In the genomic region with DNA sequence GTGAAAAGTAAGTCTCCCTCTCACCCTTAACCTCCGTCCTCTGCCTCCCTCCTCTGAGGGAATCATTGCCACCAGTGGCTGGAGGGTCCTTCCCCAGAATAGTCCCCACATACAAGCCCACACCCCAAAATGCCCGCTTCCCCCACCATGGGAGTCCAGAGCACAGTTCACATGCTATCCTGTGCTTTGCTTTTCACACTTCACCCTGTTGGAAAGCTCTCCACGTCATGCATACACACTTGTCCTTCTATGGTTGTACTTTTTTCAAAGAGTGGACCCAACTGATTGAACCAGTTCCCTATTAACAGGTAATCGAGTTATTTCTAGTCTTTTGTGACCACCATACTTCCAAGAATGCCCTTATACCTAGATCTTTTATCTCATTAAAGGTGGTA, we compare ENCODE assay signal across 16 cellular contexts. TPM values are rescaled to one million over a fixed set of nuclear protein-coding genes. Genes with fewer than 3 reads are reported as not detected.
DNase-seq lines count a peak whose midpoint lies in the region; ATAC-seq, FAIRE-seq and TF ChIP-seq lines count a peak whose summit lies in the region.
"Had no signal": no experiment of that assay in that cellular context is flagged by ENCODE, and none has a peak within 500 bp of the region (broad histone marks: within the 10 kb centered on the region; RNA-seq: fewer than 3 reads in every experiment).

No MANE protein-coding gene starts in this region.

- peak overlapping the region; percentile 82 for H3K27ac Mint-ChIP-seq in progenitor cell of endocrine pancreas
- H3K27ac Mint-ChIP-seq in activated naive CD4-positive, alpha-beta T cell treated with anti-CD3 and anti-CD28 coated beads, Interleukin-2, amount 10 ng/mL, durations not matched to agents 7 days and 5 days, result no peak overlapping the region
- H3K27ac Mint-ChIP-seq: CD4-positive, CD25-positive, alpha-beta regulatory T cell; GM23338 had no signal

- H3K4me1 Mint-ChIP-seq in progenitor cell of endocrine pancreas (ENCODE audit: low read depth), result peaks cover 39% of the 10 kb centered on the region
- no peaks in the 10 kb centered on the region for H3K4me1 Mint-ChIP-seq in activated naive CD4-positive, alpha-beta T cell treated with anti-CD3 and anti-CD28 coated beads, Interleukin-2, amount 10 ng/mL, durations not matched to agents 7 days and 5 days
- H3K4me1 Mint-ChIP-seq: CD4-positive, CD25-positive, alpha-beta regulatory T cell had no signal

- TF ChIP-seq EP300 in suprapubic skin (IDR thresholded peaks at IDR 0.05), result no peak

- H3K4me1 ChIP-seq in left ventricle myocardium inferior (peaks cover 48% of the 10 kb centered on the region), kidney (ENCODE audit: control insufficient read depth in 1 of 2, insufficient read depth in 1 of 2, low read depth in 1 of 2, low read length in 2 of 2) (peaks cover 39 to 44% of the 10 kb centered on the region in 2 donors), suprapubic skin (no peaks in the 10 kb centered on the region)

- CTCF ChIA-PET in activated naive CD4-positive, alpha-beta T cell treated with anti-CD3 and anti-CD28 coated beads, Interleukin-2, amount 10 ng/mL, durations not matched to agents 7 days and 5 days (lab: Charles Lee), result no interaction called here

- H3K27ac ChIP-seq in left ventricle myocardium inferior (replicated peaks) (peak overlapping the region; percentile 62), kidney (ENCODE audit: low read depth in 2 of 2, low read length in 2 of 2) (peak overlapping the region; percentile 57 to 77), suprapubic skin (no peak overlapping the region)

- TF ChIP-seq CTCF in left ventricle myocardium inferior (IDR thresholded peaks at IDR 0.05; ENCODE audit: borderline replicate concordance) (no peak), kidney (IDR thresholded peaks at IDR 0.05; ENCODE audit: borderline replicate concordance, extremely low read depth, insufficient read depth) (no peak), progenitor cell of endocrine pancreas (IDR thresholded peaks at IDR 0.05; ENCODE audit: unreplicated experiment) (no peak), suprapubic skin (IDR thresholded peaks at IDR 0.05) (no peak)

- H3K4me3 Mint-ChIP-seq in progenitor cell of endocrine pancreas (ENCODE audit: low read depth), result no peak overlapping the region
- H3K4me3 Mint-ChIP-seq in activated naive CD4-positive, alpha-beta T cell treated with anti-CD3 and anti-CD28 coated beads, Interleukin-2, amount 10 ng/mL, durations not matched to agents 7 days and 5 days, result no peak overlapping the region
- H3K4me3 Mint-ChIP-seq: CD4-positive, CD25-positive, alpha-beta regulatory T cell; GM23338 had no signal

- no peaks in the 10 kb centered on the region for H3K9me3 ChIP-seq in left ventricle myocardium inferior (replicated peaks)
- no peaks in the 10 kb centered on the region for H3K9me3 ChIP-seq in kidney (ENCODE audit: control insufficient read depth in 1 of 2, low read length in 2 of 2)
- H3K9me3 ChIP-seq in suprapubic skin, result no peaks in the 10 kb centered on the region
- H3K9me3 ChIP-seq: BLaER1 treated with 17β-estradiol and CSF1 and Interleukin-3, amounts not matched to agents 10 nM and 100 nM had no signal

- H3K9ac ChIP-seq in kidney (ENCODE audit: low read length in 2 of 2), result no peak overlapping the region

- no peaks in the 10 kb centered on the region for H3K27me3 ChIP-seq in left ventricle myocardium inferior (ENCODE audit: low read depth)
- H3K27me3 ChIP-seq in suprapubic skin, result no peaks in the 10 kb centered on the region

- whole genome bisulfite sequencing in suprapubic skin, result 69% methylated on average over 4 of the region's 4 CpGs

- DNase-seq in left ventricle myocardium inferior, result no peak
- DNase-seq in left cardiac atrium, result no peak
- no peak for DNase-seq in kidney
- no peak for DNase-seq in progenitor cell of endocrine pancreas (ENCODE audit: low spot score, unreplicated experiment)
- no peak for DNase-seq in suprapubic skin (ENCODE audit: low spot score in 2 of 2)
- DNase-seq in activated naive CD4-positive, alpha-beta T cell treated with anti-CD3 and anti-CD28 coated beads, Interleukin-2, amount 10 ng/mL, durations not matched to agents 7 days and 5 days, result no peak
- DNase-seq: 8988T; AML-193; Calu3; CD4-positive, CD25-positive, alpha-beta regulatory T cell; DMS 273 treated with DMSO at 0.1 percent for 48 hours; H7 had no signal

- no peak for FAIRE-seq in kidney (lab: Jason Lieb, UNC)
- FAIRE-seq: GM12891 had no signal

- no peaks in the 10 kb centered on the region for H3K9me3 Mint-ChIP-seq in progenitor cell of endocrine pancreas (ENCODE audit: low read depth)
- no peaks in the 10 kb centered on the region for H3K9me3 Mint-ChIP-seq in activated naive CD4-positive, alpha-beta T cell treated with anti-CD3 and anti-CD28 coated beads, Interleukin-2, amount 10 ng/mL, durations not matched to agents 7 days and 5 days
- H3K9me3 Mint-ChIP-seq: CD4-positive, CD25-positive, alpha-beta regulatory T cell; GM23338 had no signal

- no peak for ATAC-seq in left cardiac atrium
- ATAC-seq in GM21723 (IDR thresholded peaks at IDR 0.05; ENCODE audit: unreplicated experiment), result no peak
- ATAC-seq: GM23338 had no signal

- H3K36me3 ChIP-seq in left ventricle myocardium inferior (no peaks in the 10 kb centered on the region), kidney (ENCODE audit: control insufficient read depth in 1 of 2, insufficient read depth in 2 of 2, low read length in 2 of 2) (no peaks in the 10 kb centered on the region), suprapubic skin (no peaks in the 10 kb centered on the region)
- H3K36me3 ChIP-seq: BLaER1 treated with 17β-estradiol and CSF1 and Interleukin-3, amounts not matched to agents 10 nM and 100 nM had no signal

- TF ChIP-seq POLR2A in suprapubic skin (IDR thresholded peaks at IDR 0.05), result no peak

- intact Hi-C loops in left ventricle myocardium inferior (cut with micrococcal nuclease) (no loop called here), left cardiac atrium (cut with DNase I) (no loop called here), kidney (cut with DNase I) (no loop called here)

- H3K4me3 ChIP-seq in left ventricle myocardium inferior (no peak overlapping the region), kidney (ENCODE audit: low read length in 2 of 2) (no peak overlapping the region), suprapubic skin (no peak overlapping the region)
- H3K4me3 ChIP-seq: BLaER1 treated with 17β-estradiol and CSF1 and Interleukin-3, amounts not matched to agents 10 nM and 100 nM; GM23338 had no signal

- H3K27me3 Mint-ChIP-seq in progenitor cell of endocrine pancreas, result peaks cover 13% of the 10 kb centered on the region
- peaks cover 63% of the 10 kb centered on the region for H3K27me3 Mint-ChIP-seq in activated naive CD4-positive, alpha-beta T cell treated with anti-CD3 and anti-CD28 coated beads, Interleukin-2, amount 10 ng/mL, durations not matched to agents 7 days and 5 days

- H3K36me3 Mint-ChIP-seq in progenitor cell of endocrine pancreas (ENCODE audit: insufficient read depth), result no peaks in the 10 kb centered on the region
- no peaks in the 10 kb centered on the region for H3K36me3 Mint-ChIP-seq in activated naive CD4-positive, alpha-beta T cell treated with anti-CD3 and anti-CD28 coated beads, Interleukin-2, amount 10 ng/mL, durations not matched to agents 7 days and 5 days
- H3K36me3 Mint-ChIP-seq: CD4-positive, CD25-positive, alpha-beta regulatory T cell had no signal

RNA-seq across cellular contexts. Expression of a gene that starts 23.7 kb away (rescaled TPM):
- total RNA-seq in left ventricle myocardium inferior, result 63.5 TPM
- 10 to 100 TPM; 37.1 to 55.4 TPM for total RNA-seq in left cardiac atrium
- 109 TPM for total RNA-seq in kidney
- 74.9 TPM for polyA plus RNA-seq in kidney (ENCODE audit: insufficient read depth, low read depth, low replicate concordance)
- total RNA-seq in progenitor cell of endocrine pancreas, result 27.6 and 34.5 TPM in 2 replicates
- total RNA-seq in suprapubic skin, result 100 to 1,000 TPM; 111 to 219 (median 153) TPM
- polyA plus RNA-seq: CD4-positive, CD25-positive, alpha-beta regulatory T cell had no signal
